1 cellular context compared by ENCODE assay signal in the genomic region with DNA sequence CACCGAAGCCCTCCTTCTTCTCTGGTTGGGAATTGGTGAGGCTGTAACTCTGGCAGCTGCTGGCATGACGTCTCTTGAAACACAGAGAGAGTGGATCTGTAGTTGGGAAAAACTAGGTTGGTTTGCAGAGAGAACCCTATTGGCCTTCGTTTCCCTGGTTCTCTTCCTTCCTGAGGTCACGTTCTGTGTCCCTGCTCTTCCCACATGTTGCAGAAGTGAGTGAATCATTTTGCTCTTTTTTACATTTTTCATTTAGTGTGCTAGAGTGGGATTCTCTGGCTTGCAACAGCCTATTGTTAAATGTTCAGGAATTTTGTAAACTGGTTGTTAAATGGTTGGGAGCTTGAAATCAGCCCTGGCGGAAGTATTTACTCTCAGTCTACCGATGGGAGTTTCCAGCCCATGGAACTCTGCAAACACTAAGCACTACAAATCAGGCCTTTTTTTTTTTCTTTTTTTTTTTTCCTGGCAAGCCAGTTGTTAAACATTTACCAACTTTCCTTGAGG.
TF ChIP-seq lines count a peak whose summit lies in the region.

No MANE protein-coding gene starts in this region.

TF ChIP-seq in HepG2, 621 proteins besides CTCF, POLR2A, EP300 and RAD21 (continued from another document and continues in another):
- TF ChIP-seq, protein P1, sequence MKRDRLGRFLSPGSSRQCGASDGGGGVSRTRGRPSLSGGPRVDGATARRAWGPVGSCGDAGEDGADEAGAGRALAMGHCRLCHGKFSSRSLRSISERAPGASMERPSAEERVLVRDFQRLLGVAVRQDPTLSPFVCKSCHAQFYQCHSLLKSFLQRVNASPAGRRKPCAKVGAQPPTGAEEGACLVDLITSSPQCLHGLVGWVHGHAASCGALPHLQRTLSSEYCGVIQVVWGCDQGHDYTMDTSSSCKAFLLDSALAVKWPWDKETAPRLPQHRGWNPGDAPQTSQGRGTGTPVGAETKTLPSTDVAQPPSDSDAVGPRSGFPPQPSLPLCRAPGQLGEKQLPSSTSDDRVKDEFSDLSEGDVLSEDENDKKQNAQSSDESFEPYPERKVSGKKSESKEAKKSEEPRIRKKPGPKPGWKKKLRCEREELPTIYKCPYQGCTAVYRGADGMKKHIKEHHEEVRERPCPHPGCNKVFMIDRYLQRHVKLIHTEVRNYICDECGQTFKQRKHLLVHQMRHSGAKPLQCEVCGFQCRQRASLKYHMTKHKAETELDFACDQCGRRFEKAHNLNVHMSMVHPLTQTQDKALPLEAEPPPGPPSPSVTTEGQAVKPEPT (CRISPR knock-in tag; IDR thresholded peaks at IDR 0.05; ENCODE audit: low read depth) = no peak
- TF ChIP-seq ZNF367 (CRISPR knock-in tag; IDR thresholded peaks at IDR 0.05; ENCODE audit: borderline replicate concordance) (no peak), SOX13 (IDR thresholded peaks at IDR 0.05) (no peak; the same call in 1 of the 2 replicates), SOX13 (CRISPR knock-in tag; conservative IDR thresholded peaks at IDR 0.05 in 1 of 2, IDR thresholded peaks at IDR 0.05 in 1 of 2) (peak in 1 of 2 experiments; percentile 85; a peak in 2 of 4 replicates), HMG20A (CRISPR knock-in tag; IDR thresholded peaks at IDR 0.05; ENCODE audit: borderline replicate concordance) (peak; percentile 64; the same call in 1 of the 2 replicates), AGO1 (IDR thresholded peaks at IDR 0.05; ENCODE audit: low read depth, low read length, poor library complexity, severe bottlenecking) (no peak), ZFX (CRISPR knock-in tag; IDR thresholded peaks at IDR 0.05; ENCODE audit: low read depth) (peak; percentile 10; the same call in 1 of the 2 replicates), POGZ (CRISPR knock-in tag; IDR thresholded peaks at IDR 0.05) (peak; percentile 53), ZNF547 (CRISPR knock-in tag; IDR thresholded peaks at IDR 0.05) (no peak), ZNF274 (CRISPR knock-in tag; IDR thresholded peaks at IDR 0.05) (no peak), ZNF772 (CRISPR knock-in tag; IDR thresholded peaks at IDR 0.05) (no peak), THYN1 (CRISPR knock-in tag; IDR thresholded peaks at IDR 0.05; ENCODE audit: borderline replicate concordance, low read depth) (no peak), ZFP1 (CRISPR knock-in tag; IDR thresholded peaks at IDR 0.05) (no peak), KMT2B (CRISPR knock-in tag; IDR thresholded peaks at IDR 0.05) (no peak), ZNF550 (CRISPR knock-in tag; IDR thresholded peaks at IDR 0.05; ENCODE audit: borderline replicate concordance) (no peak), ZNF326 (CRISPR knock-in tag; IDR thresholded peaks at IDR 0.05; ENCODE audit: borderline replicate concordance) (no peak), ELF4 (CRISPR knock-in tag; IDR thresholded peaks at IDR 0.05; ENCODE audit: borderline replicate concordance) (no peak), SMYD3 (CRISPR knock-in tag; IDR thresholded peaks at IDR 0.05) (no peak), ZNF780A (CRISPR knock-in tag; IDR thresholded peaks at IDR 0.05) (no peak), ARNTL (CRISPR knock-in tag; IDR thresholded peaks at IDR 0.05) (no peak), KDM4B (CRISPR knock-in tag; IDR thresholded peaks at IDR 0.05) (no peak), PHF8 (CRISPR knock-in tag; IDR thresholded peaks at IDR 0.05) (no peak), ZNF709 (CRISPR knock-in tag; IDR thresholded peaks at IDR 0.05) (no peak), ZNF17 (CRISPR knock-in tag; IDR thresholded peaks at IDR 0.05) (no peak), ZNF761 (CRISPR knock-in tag; conservative IDR thresholded peaks at IDR 0.05) (no peak), MTA1 (CRISPR knock-in tag; IDR thresholded peaks at IDR 0.05; ENCODE audit: borderline replicate concordance) (no peak), DMAP1 (CRISPR knock-in tag; IDR thresholded peaks at IDR 0.05) (0 out of 2 replicates have a peak, but pooled peaks have one; percentile 31), HNF4G (IDR thresholded peaks at IDR 0.05; ENCODE audit: borderline replicate concordance, low read depth, low read length) (no peak), HNF4G (CRISPR knock-in tag; IDR thresholded peaks at IDR 0.05; ENCODE audit: borderline replicate concordance, low read depth) (no peak), ZNF792 (CRISPR knock-in tag; IDR thresholded peaks at IDR 0.05) (no peak), ZBTB7A (CRISPR knock-in tag; IDR thresholded peaks at IDR 0.05) (no peak), ASH2L (IDR thresholded peaks at IDR 0.05; ENCODE audit: insufficient read length, low read depth, low read length) (peak; percentile 58), EEA1 (CRISPR knock-in tag; IDR thresholded peaks at IDR 0.05; ENCODE audit: borderline replicate concordance) (no peak), ZNF737 (CRISPR knock-in tag; IDR thresholded peaks at IDR 0.05; ENCODE audit: borderline replicate concordance) (no peak), ONECUT2 (CRISPR knock-in tag; IDR thresholded peaks at IDR 0.05) (no peak), ZNF496 (CRISPR knock-in tag; IDR thresholded peaks at IDR 0.05; ENCODE audit: insufficient replicate concordance) (no peak), SOX6 (IDR thresholded peaks at IDR 0.05) (no peak), SOX6 (CRISPR knock-in tag; IDR thresholded peaks at IDR 0.05) (peak; percentile 84), IRF2 (CRISPR knock-in tag; IDR thresholded peaks at IDR 0.05) (no peak), HNF4A (CRISPR knock-in tag; IDR thresholded peaks at IDR 0.05) (no peak), RARA (CRISPR knock-in tag; IDR thresholded peaks at IDR 0.05) (peak; percentile 44), REXO4 (CRISPR knock-in tag; IDR thresholded peaks at IDR 0.05; ENCODE audit: borderline replicate concordance) (no peak), MATR3 (CRISPR knock-in tag; IDR thresholded peaks at IDR 0.05) (no peak), MBNL3 (CRISPR knock-in tag; conservative IDR thresholded peaks at IDR 0.05) (no peak), ZNF460 (CRISPR knock-in tag; IDR thresholded peaks at IDR 0.05; ENCODE audit: borderline replicate concordance) (no peak), HMG20B (CRISPR knock-in tag; conservative IDR thresholded peaks at IDR 0.05) (no peak), DNMT1 (CRISPR knock-in tag; IDR thresholded peaks at IDR 0.05) (no peak), XBP1 (CRISPR knock-in tag; IDR thresholded peaks at IDR 0.05) (no peak)
- TF ChIP-seq, protein P2, sequence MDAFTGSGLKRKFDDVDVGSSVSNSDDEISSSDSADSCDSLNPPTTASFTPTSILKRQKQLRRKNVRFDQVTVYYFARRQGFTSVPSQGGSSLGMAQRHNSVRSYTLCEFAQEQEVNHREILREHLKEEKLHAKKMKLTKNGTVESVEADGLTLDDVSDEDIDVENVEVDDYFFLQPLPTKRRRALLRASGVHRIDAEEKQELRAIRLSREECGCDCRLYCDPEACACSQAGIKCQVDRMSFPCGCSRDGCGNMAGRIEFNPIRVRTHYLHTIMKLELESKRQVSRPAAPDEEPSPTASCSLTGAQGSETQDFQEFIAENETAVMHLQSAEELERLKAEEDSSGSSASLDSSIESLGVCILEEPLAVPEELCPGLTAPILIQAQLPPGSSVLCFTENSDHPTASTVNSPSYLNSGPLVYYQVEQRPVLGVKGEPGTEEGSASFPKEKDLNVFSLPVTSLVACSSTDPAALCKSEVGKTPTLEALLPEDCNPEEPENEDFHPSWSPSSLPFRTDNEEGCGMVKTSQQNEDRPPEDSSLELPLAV (CRISPR knock-in tag; conservative IDR thresholded peaks at IDR 0.05; ENCODE audit: low read depth) = no peak
- TF ChIP-seq, protein P3, sequence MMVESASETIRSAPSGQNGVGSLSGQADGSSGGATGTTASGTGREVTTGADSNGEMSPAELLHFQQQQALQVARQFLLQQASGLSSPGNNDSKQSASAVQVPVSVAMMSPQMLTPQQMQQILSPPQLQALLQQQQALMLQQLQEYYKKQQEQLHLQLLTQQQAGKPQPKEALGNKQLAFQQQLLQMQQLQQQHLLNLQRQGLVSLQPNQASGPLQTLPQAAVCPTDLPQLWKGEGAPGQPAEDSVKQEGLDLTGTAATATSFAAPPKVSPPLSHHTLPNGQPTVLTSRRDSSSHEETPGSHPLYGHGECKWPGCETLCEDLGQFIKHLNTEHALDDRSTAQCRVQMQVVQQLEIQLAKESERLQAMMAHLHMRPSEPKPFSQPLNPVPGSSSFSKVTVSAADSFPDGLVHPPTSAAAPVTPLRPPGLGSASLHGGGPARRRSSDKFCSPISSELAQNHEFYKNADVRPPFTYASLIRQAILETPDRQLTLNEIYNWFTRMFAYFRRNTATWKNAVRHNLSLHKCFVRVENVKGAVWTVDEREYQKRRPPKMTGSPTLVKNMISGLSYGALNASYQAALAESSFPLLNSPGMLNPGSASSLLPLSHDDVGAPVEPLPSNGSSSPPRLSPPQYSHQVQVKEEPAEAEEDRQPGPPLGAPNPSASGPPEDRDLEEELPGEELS (CRISPR knock-in tag; IDR thresholded peaks at IDR 0.05) = peak; percentile 61; the same call in 1 of the 2 replicates
- TF ChIP-seq, protein P4, sequence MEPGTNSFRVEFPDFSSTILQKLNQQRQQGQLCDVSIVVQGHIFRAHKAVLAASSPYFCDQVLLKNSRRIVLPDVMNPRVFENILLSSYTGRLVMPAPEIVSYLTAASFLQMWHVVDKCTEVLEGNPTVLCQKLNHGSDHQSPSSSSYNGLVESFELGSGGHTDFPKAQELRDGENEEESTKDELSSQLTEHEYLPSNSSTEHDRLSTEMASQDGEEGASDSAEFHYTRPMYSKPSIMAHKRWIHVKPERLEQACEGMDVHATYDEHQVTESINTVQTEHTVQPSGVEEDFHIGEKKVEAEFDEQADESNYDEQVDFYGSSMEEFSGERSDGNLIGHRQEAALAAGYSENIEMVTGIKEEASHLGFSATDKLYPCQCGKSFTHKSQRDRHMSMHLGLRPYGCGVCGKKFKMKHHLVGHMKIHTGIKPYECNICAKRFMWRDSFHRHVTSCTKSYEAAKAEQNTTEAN (CRISPR knock-in tag; conservative IDR thresholded peaks at IDR 0.05) = peak; percentile 70; the same call in 1 of the 2 replicates
- TF ChIP-seq, protein P5, sequence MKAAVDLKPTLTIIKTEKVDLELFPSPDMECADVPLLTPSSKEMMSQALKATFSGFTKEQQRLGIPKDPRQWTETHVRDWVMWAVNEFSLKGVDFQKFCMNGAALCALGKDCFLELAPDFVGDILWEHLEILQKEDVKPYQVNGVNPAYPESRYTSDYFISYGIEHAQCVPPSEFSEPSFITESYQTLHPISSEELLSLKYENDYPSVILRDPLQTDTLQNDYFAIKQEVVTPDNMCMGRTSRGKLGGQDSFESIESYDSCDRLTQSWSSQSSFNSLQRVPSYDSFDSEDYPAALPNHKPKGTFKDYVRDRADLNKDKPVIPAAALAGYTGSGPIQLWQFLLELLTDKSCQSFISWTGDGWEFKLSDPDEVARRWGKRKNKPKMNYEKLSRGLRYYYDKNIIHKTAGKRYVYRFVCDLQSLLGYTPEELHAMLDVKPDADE (CRISPR knock-in tag; IDR thresholded peaks at IDR 0.05) = no peak
- TF ChIP-seq, protein P6, sequence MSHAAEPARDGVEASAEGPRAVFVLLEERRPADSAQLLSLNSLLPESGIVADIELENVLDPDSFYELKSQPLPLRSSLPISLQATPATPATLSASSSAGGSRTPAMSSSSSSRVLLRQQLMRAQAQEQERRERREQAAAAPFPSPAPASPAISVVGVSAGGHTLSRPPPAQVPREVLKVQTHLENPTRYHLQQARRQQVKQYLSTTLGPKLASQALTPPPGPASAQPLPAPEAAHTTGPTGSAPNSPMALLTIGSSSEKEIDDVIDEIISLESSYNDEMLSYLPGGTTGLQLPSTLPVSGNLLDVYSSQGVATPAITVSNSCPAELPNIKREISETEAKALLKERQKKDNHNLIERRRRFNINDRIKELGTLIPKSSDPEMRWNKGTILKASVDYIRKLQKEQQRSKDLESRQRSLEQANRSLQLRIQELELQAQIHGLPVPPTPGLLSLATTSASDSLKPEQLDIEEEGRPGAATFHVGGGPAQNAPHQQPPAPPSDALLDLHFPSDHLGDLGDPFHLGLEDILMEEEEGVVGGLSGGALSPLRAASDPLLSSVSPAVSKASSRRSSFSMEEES (CRISPR knock-in tag; IDR thresholded peaks at IDR 0.05) = 0 out of 2 replicates have a peak, but pooled peaks have one; percentile 13
- TF ChIP-seq, protein P7, sequence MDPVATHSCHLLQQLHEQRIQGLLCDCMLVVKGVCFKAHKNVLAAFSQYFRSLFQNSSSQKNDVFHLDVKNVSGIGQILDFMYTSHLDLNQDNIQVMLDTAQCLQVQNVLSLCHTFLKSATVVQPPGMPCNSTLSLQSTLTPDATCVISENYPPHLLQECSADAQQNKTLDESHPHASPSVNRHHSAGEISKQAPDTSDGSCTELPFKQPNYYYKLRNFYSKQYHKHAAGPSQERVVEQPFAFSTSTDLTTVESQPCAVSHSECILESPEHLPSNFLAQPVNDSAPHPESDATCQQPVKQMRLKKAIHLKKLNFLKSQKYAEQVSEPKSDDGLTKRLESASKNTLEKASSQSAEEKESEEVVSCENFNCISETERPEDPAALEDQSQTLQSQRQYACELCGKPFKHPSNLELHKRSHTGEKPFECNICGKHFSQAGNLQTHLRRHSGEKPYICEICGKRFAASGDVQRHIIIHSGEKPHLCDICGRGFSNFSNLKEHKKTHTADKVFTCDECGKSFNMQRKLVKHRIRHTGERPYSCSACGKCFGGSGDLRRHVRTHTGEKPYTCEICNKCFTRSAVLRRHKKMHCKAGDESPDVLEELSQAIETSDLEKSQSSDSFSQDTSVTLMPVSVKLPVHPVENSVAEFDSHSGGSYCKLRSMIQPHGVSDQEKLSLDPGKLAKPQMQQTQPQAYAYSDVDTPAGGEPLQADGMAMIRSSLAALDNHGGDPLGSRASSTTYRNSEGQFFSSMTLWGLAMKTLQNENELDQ (CRISPR knock-in tag; IDR thresholded peaks at IDR 0.05; ENCODE audit: borderline replicate concordance) = no peak
- TF ChIP-seq, protein P8, sequence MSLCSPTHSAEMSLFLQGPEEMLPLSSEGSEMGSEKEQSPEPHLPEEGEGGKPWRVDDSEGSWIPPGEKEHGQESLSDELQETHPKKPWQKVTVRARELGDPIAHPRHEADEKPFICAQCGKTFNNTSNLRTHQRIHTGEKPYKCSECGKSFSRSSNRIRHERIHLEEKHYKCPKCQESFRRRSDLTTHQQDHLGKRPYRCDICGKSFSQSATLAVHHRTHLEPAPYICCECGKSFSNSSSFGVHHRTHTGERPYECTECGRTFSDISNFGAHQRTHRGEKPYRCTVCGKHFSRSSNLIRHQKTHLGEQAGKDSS (CRISPR knock-in tag; IDR thresholded peaks at IDR 0.05; ENCODE audit: borderline replicate concordance, low read depth) = no peak
- TF ChIP-seq, protein P9, sequence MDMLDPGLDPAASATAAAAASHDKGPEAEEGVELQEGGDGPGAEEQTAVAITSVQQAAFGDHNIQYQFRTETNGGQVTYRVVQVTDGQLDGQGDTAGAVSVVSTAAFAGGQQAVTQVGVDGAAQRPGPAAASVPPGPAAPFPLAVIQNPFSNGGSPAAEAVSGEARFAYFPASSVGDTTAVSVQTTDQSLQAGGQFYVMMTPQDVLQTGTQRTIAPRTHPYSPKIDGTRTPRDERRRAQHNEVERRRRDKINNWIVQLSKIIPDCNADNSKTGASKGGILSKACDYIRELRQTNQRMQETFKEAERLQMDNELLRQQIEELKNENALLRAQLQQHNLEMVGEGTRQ (IDR thresholded peaks at IDR 0.05; ENCODE audit: low read depth, low read length) = no peak
- TF ChIP-seq, protein P9 (CRISPR knock-in tag; IDR thresholded peaks at IDR 0.05; ENCODE audit: borderline replicate concordance) = no peak
